In the genomic region with DNA sequence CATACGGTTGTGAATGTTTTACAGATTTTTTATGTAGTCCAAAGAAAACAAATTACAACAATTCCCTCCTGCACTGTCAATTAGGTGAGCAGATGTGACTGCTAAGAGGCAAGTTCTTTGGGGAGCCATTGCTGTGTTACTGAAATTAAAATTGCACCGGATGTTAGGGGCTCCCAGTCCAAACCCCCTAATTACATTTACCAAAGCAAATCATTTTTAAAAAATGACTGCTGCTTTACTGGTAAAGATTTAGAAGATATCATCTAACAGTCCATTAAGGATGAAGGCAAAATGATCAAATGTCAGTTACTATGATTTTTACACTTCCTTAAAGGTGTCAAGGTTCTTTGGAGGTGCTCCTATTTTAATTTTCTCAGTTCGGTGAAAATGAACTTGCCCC, we compare ENCODE assay signal across 20 cellular contexts.
DNase-seq lines count a peak whose midpoint lies in the region; ATAC-seq, FAIRE-seq and TF ChIP-seq lines count a peak whose summit lies in the region.
"Had no signal": no experiment of that assay in that cellular context is flagged by ENCODE, and none has a peak within 500 bp of the region (broad histone marks: within the 10 kb centered on the region; RNA-seq: fewer than 3 reads in every experiment).

No MANE protein-coding gene starts in this region.

- no peak for TF ChIP-seq CTCF in SK-N-SH (IDR thresholded peaks at IDR 0.05)
- no peak for TF ChIP-seq CTCF in keratinocyte (optimal IDR thresholded peaks at IDR 0.05 in 1 of 3, IDR thresholded peaks at IDR 0.05 in 1 of 3, conservative IDR thresholded peaks at IDR 0.05 in 1 of 3; ENCODE audit: extremely low read depth in 1 of 3, insufficient read depth in 2 of 3, low read length in 3 of 3)
- no peak for TF ChIP-seq CTCF in omental fat pad (IDR thresholded peaks at IDR 0.05)

- WGBS in SK-N-SH (ENCODE audit: low lambda C conversion rate), result 23% methylated on average over 3 of the region's 3 CpGs

- H3K9ac ChIP-seq in SK-N-SH, result no peak overlapping the region
- H3K9ac ChIP-seq in keratinocyte (ENCODE audit: control insufficient read depth, extremely low read depth, insufficient read depth, low read length), result no peak overlapping the region

- H3K27me3 ChIP-seq in SK-N-SH (ENCODE audit: insufficient read depth) (no peaks in the 10 kb centered on the region), keratinocyte (ENCODE audit: control insufficient read depth, extremely low read depth, insufficient read depth, low read length) (no peaks in the 10 kb centered on the region)
- H3K27me3 ChIP-seq in effector memory CD4-positive, alpha-beta T cell (replicated peaks; ENCODE audit: control insufficient read depth, insufficient read depth, low read length, poor library complexity, severe bottlenecking), result no peaks in the 10 kb centered on the region

- H3F3A ChIP-seq in SK-N-SH (replicated peaks; ENCODE audit: insufficient read depth), result peaks cover 17% of the 10 kb centered on the region

- DNase-seq in NCI-H2171 treated with DMSO at 0.1 percent for 48 hours (lab: John Stamatoyannopoulos, UW) (peak; percentile 56), NCI-H2171 (lab: John Stamatoyannopoulos, UW) (no peak), SK-N-SH (peak; percentile 45), keratinocyte (ENCODE audit: low read depth, low spot score) (no peak), omental fat pad (ENCODE audit: low spot score) (no peak)
- no peak for DNase-seq in effector memory CD4-positive, alpha-beta T cell
- DNase-seq: 8988T; C1 segment of cervical spinal cord; Calu3; CD4-positive, alpha-beta memory T cell; COR-L47; DMS79; EL; GDM1; H9 had no signal

- H3K36me3 ChIP-seq in SK-N-SH (replicated peaks in 1 of 2; ENCODE audit: control insufficient read depth in 1 of 2, insufficient read depth in 2 of 2, low read length in 1 of 2) (no peaks in the 10 kb centered on the region), keratinocyte (ENCODE audit: control insufficient read depth in 2 of 2, extremely low read depth in 1 of 2, insufficient read depth in 2 of 2, low read length in 2 of 2) (no peaks in the 10 kb centered on the region)
- no peaks in the 10 kb centered on the region for H3K36me3 ChIP-seq in effector memory CD4-positive, alpha-beta T cell (ENCODE audit: control insufficient read depth, insufficient read depth, low read length)

- dilution Hi-C loops in keratinocyte (cut with MboI; ENCODE audit: extremely low pct_ligation_motif_present, low sequenced_read_pairs), result no loop called here

- no peaks in the 10 kb centered on the region for H3K79me2 ChIP-seq in SK-N-SH (ENCODE audit: insufficient read depth)
- H3K79me2 ChIP-seq in keratinocyte (ENCODE audit: control insufficient read depth, insufficient read depth, low read length), result no peaks in the 10 kb centered on the region

- H2AFZ ChIP-seq in SK-N-SH (ENCODE audit: low read depth) (peak overlapping the region; percentile 16; the same call in 1 of the 2 replicates), keratinocyte (ENCODE audit: control insufficient read depth, low read length) (peak overlapping the region; percentile 32)
- H2AFZ ChIP-seq: GM23338 had no signal

- H3K9me2 ChIP-seq in SK-N-SH, result no peaks in the 10 kb centered on the region

- H3K27ac ChIP-seq in SK-N-SH (ENCODE audit: low read depth in 2 of 2, low read length in 1 of 2) (peak overlapping the region in 1 of 2 experiments; percentile 86; a peak in 2 of 4 replicates), keratinocyte (ENCODE audit: control insufficient read depth, insufficient read depth, low read length) (no peak overlapping the region)
- H3K27ac ChIP-seq in effector memory CD4-positive, alpha-beta T cell (ENCODE audit: insufficient read depth, low read length, poor library complexity, severe bottlenecking), result no peak overlapping the region
- H3K27ac ChIP-seq: A549 had no signal

- H3K4me3 ChIP-seq in SK-N-SH (ENCODE audit: low read depth in 2 of 2, low read length in 1 of 2) (no peak overlapping the region), keratinocyte (ENCODE audit: control insufficient read depth in 2 of 3, extremely low read depth in 1 of 3, insufficient read depth in 2 of 3, low read depth in 1 of 3, low read length in 3 of 3) (no peak overlapping the region)
- H3K4me3 ChIP-seq in effector memory CD4-positive, alpha-beta T cell (ENCODE audit: insufficient read depth, low read depth, low read length, poor library complexity, severe bottlenecking), result no peak overlapping the region
- H3K4me3 ChIP-seq: A549, GM12878, GM23338 had no signal

- H3K4me2 ChIP-seq in SK-N-SH, result no peak overlapping the region
- no peak overlapping the region for H3K4me2 ChIP-seq in keratinocyte (ENCODE audit: control insufficient read depth, extremely low read depth, insufficient read depth, low read depth, low read length)
- H3K4me2 ChIP-seq: A549, GM23338 had no signal

- H4K20me1 ChIP-seq in SK-N-SH (ENCODE audit: insufficient read depth) (no peaks in the 10 kb centered on the region), keratinocyte (ENCODE audit: control insufficient read depth, extremely low read depth, insufficient read depth, low read length) (no peaks in the 10 kb centered on the region)

- no peak for ATAC-seq in omental fat pad (ENCODE audit: low FRiP score)
- ATAC-seq: A549, GM12878, GM23338, HCT116 had no signal

- CTCF ChIA-PET in SK-N-SH (lab: Yijun Ruan, JAX), result interaction anchor here (1.6 kb wide), 1 partner anchor 62 kb away, joined by 7 read pairs; no protein-coding TSS in a partner anchor

- H3K9me3 ChIP-seq in SK-N-SH, result no peaks in the 10 kb centered on the region
- H3K9me3 ChIP-seq in keratinocyte (ENCODE audit: control insufficient read depth, low read depth, low read length), result no peaks in the 10 kb centered on the region
- H3K9me3 ChIP-seq in effector memory CD4-positive, alpha-beta T cell (ENCODE audit: control insufficient read depth, low read length), result no peaks in the 10 kb centered on the region
- H3K9me3 ChIP-seq: A549 had no signal

- TF ChIP-seq RAD21 in SK-N-SH (IDR thresholded peaks at IDR 0.05; ENCODE audit: low read length), result no peak

- no peak for FAIRE-seq in keratinocyte (lab: Jason Lieb, UNC)
- FAIRE-seq: A549, GM12878, GM19239 had no signal

- H3K9me1 ChIP-seq in keratinocyte (ENCODE audit: control insufficient read depth, extremely low read depth, insufficient read depth, low read length), result peaks cover 2% of the 10 kb centered on the region

- TF ChIP-seq EP300 in SK-N-SH (IDR thresholded peaks at IDR 0.05; ENCODE audit: borderline replicate concordance in 1 of 2, low read depth in 1 of 2, low read length in 1 of 2), result peak in 1 of 2 experiments; percentile 67; a peak in 2 of 4 replicates

- POLR2A ChIA-PET in SK-N-SH (lab: Yijun Ruan, JAX), result no interaction called here

- peaks cover 0 to 27% of the 10 kb centered on the region in 2 experiments; a peak in 2 of 4 replicates for H3K4me1 ChIP-seq in SK-N-SH (ENCODE audit: control insufficient read depth in 1 of 2, insufficient read depth in 2 of 2, low read depth in 1 of 2, low read length in 1 of 2)
- peaks cover 29% of the 10 kb centered on the region for H3K4me1 ChIP-seq in keratinocyte (ENCODE audit: control insufficient read depth, extremely low read depth, insufficient read depth, low read length)
- no peaks in the 10 kb centered on the region for H3K4me1 ChIP-seq in effector memory CD4-positive, alpha-beta T cell (ENCODE audit: control insufficient read depth, insufficient read depth, low read length, poor library complexity, severe bottlenecking)
- H3K4me1 ChIP-seq: A549 had no signal

TF ChIP-seq in SK-N-SH, 30 proteins besides CTCF, POLR2A, EP300 and RAD21:
- TF ChIP-seq GATA2 (CRISPR knock-in tag; IDR thresholded peaks at IDR 0.05) (peak; percentile 53), RCOR1 (IDR thresholded peaks at IDR 0.05; ENCODE audit: low read length) (peak; percentile 19; the same call in 1 of the 2 replicates), POLR2AphosphoS5 (IDR thresholded peaks at IDR 0.05; ENCODE audit: low read depth, low read length) (no peak)
TF ChIP-seq in SK-N-SH: peak in this region for 2.

Comparison
In these comparisons a context has a peak if more than half of its experiments do, and no peak if none do; other contexts are left out.
1. DNase-seq: peak in NCI-H2171 treated with DMSO at 0.1 percent for 48 hours (single experiment) and SK-N-SH (single experiment); none in NCI-H2171 (single experiment), keratinocyte (single experiment), omental fat pad (single experiment) and effector memory CD4-positive, alpha-beta T cell (0 of 3).